Comparison of ENCODE assay signal across 9 cellular contexts in the genomic region with DNA sequence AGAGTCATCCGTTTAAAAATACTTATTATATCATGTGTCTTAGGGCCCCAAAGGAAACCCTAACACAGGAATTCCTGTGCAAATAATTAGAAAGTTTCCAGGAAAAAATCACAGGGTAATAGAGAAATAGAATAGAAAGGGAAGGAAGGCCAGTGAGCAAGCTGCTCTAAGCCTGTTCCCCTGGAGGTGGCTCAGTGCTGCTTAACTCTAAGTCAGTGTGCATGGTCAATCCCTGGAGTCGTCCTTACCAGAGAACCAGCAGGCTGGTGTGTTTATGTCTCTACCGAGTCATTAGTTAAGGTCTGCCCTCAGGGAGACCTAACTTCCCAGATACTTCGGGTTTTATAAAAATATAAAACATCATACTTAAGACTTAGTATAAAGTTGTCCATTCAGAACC. TPM values are rescaled to one million over a fixed set of nuclear protein-coding genes. Genes with fewer than 3 reads are reported as not detected.
A peak's percentile ranks its signal among the peaks of the same experiment; 100 is the strongest.
DNase-seq lines count a peak whose midpoint lies in the region; ATAC-seq and TF ChIP-seq lines count a peak whose summit lies in the region.
"Had no signal": no experiment of that assay in that cellular context is flagged by ENCODE, and none has a peak within 500 bp of the region (broad histone marks: within the 10 kb centered on the region; RNA-seq: fewer than 3 reads in every experiment).

No MANE protein-coding gene starts in this region.

- H3K27ac ChIP-seq in fibroblast of lung (ENCODE audit: insufficient read depth, low read length) (no peak overlapping the region), osteoblast (ENCODE audit: low read depth, low read length) (peak overlapping the region; percentile 33)

- H4K20me1 ChIP-seq in fibroblast of lung (ENCODE audit: control insufficient read depth, extremely low read depth, insufficient read depth, low read length) (no peaks in the 10 kb centered on the region), osteoblast (ENCODE audit: insufficient read depth, low read length) (peaks cover 4% of the 10 kb centered on the region)

- H3K36me3 ChIP-seq in fibroblast of lung (ENCODE audit: control insufficient read depth, insufficient read depth, low read length) (no peaks in the 10 kb centered on the region), osteoblast (ENCODE audit: insufficient read depth, low read length) (no peaks in the 10 kb centered on the region)

- H3K4me1 ChIP-seq in fibroblast of lung (ENCODE audit: control insufficient read depth, extremely low read depth, insufficient read depth, low read length) (no peaks in the 10 kb centered on the region), osteoblast (ENCODE audit: insufficient read depth, low read length) (peaks cover 19% of the 10 kb centered on the region)

- H3K79me2 ChIP-seq in fibroblast of lung (ENCODE audit: control insufficient read depth, insufficient read depth, low read length) (no peaks in the 10 kb centered on the region), osteoblast (ENCODE audit: insufficient read depth, low read length) (peaks cover 2% of the 10 kb centered on the region)

- H3K4me2 ChIP-seq in fibroblast of lung (ENCODE audit: extremely low read depth, insufficient read depth, low read length), result peak overlapping the region; percentile 48
- peak overlapping the region; percentile 72 for H3K4me2 ChIP-seq in osteoblast (ENCODE audit: insufficient read depth, low read length)

- H2AFZ ChIP-seq in fibroblast of lung (ENCODE audit: low read length) (no peak overlapping the region), osteoblast (ENCODE audit: low read length) (peak overlapping the region; percentile 31)

- no peak for ATAC-seq in GM18861 (IDR thresholded peaks at IDR 0.05; ENCODE audit: unreplicated experiment)
- ATAC-seq in HG02588 (IDR thresholded peaks at IDR 0.05; ENCODE audit: unreplicated experiment), result no peak
- ATAC-seq in HG03469 (IDR thresholded peaks at IDR 0.05; ENCODE audit: unreplicated experiment), result no peak

- TF ChIP-seq CTCF in fibroblast of lung (conservative IDR thresholded peaks at IDR 0.05 in 1 of 2, IDR thresholded peaks at IDR 0.05 in 1 of 2; ENCODE audit: low read depth in 1 of 2, low read length in 2 of 2) (peak in 1 of 2 donors; percentile 27), osteoblast (IDR thresholded peaks at IDR 0.05; ENCODE audit: extremely low read depth, low read depth, low read length) (no peak)

- H3K4me3 ChIP-seq in fibroblast of lung (replicated peaks in 1 of 4; ENCODE audit: control extremely low read depth in 1 of 4, insufficient read depth in 1 of 4, low read depth in 3 of 4, low read length in 4 of 4) (peak overlapping the region in 1 of 4 experiments; percentile 17), osteoblast (ENCODE audit: insufficient read depth, low read length) (no peak overlapping the region)

- no peak overlapping the region for H3K9ac ChIP-seq in fibroblast of lung (ENCODE audit: insufficient read depth, low read length)

- H3K27me3 ChIP-seq in fibroblast of lung (ENCODE audit: control insufficient read depth, insufficient read depth, low read length), result no peaks in the 10 kb centered on the region
- H3K27me3 ChIP-seq in osteoblast (ENCODE audit: insufficient read depth, low read length), result no peaks in the 10 kb centered on the region

- H3K9me3 ChIP-seq in fibroblast of lung (ENCODE audit: control insufficient read depth, insufficient read depth, low read depth, low read length) (no peaks in the 10 kb centered on the region), osteoblast (ENCODE audit: low read depth, low read length) (no peaks in the 10 kb centered on the region)

- DNase-seq in ELR (ENCODE audit: low read depth) (peak; percentile 65), OCI-M1 (lab: John Stamatoyannopoulos, UW) (peak; percentile 38), fibroblast of lung (ENCODE audit: low read depth in 2 of 2) (peak; percentile 37 to 41), osteoblast (ENCODE audit: insufficient read length, low spot score, missing footprints) (no peak), T-helper 1 cell (no peak)
- DNase-seq: NCI-H1092 had no signal

RNA-seq across cellular contexts. Expression of a gene that starts 21.0 kb away (rescaled TPM):
- total RNA-seq in fibroblast of lung (under 0.01 TPM in 2 replicates), osteoblast (under 0.01 TPM in 2 replicates)
- polyA plus RNA-seq in fibroblast of lung, result 0.05 and 0.08 TPM in 2 replicates
- 0.08 TPM in 1 of 2 replicates, not detected in the other for polyA plus RNA-seq in fibroblast of lung (2012)
- polyA minus RNA-seq in fibroblast of lung (ENCODE audit: low replicate concordance), result not detected in 2 replicates

Comparison
In these comparisons a context has a peak if more than half of its experiments do, and no peak if none do; other contexts are left out.
1. DNase-seq: peak in ELR (single experiment), OCI-M1 (single experiment) and fibroblast of lung (2 of 2); none in osteoblast (single experiment) and T-helper 1 cell (0 of 5).